8 cellular contexts compared by ENCODE assay signal in genomic region chr22:42519544-42520237, GRCh38. TPM values are rescaled to one million over a fixed set of nuclear protein-coding genes. Genes with fewer than 3 reads are reported as not detected.
DNase-seq lines count a peak whose midpoint lies in the region; ATAC-seq, FAIRE-seq and TF ChIP-seq lines count a peak whose summit lies in the region.

TSS of gene RRP7A (minus strand) at chr22:42519796. CDS start at chr22:42519786, 10 bp downstream.

- H3K4me1 ChIP-seq in Karpas-422 (ENCODE audit: low read length): peaks cover 15% of the 10 kb centered on the region
- peaks cover 3 to 5% (median 4%) of the 10 kb centered on the region in 3 donors for H3K4me1 ChIP-seq in pancreas
- peaks cover 8% of the 10 kb centered on the region for H3K4me1 ChIP-seq in thymus (ENCODE audit: control insufficient read depth, insufficient read depth, low read length)

- DNase-seq in DMS53 treated with DMSO at 0.1 percent for 48 hours (lab: John Stamatoyannopoulos, UW; ENCODE audit: unreplicated experiment) (peak; percentile 23), Karpas-422 (peak; percentile 93), SW480 (ENCODE audit: low spot score) (peak; percentile 47), Right ventricle myocardium superior (peak; percentile 89), pancreas (peak; percentile 73 to 92 (median 76))
- DNase-seq in activated naive CD8-positive, alpha-beta T cell treated with anti-CD3 and anti-CD28 coated beads, Interleukin-2, amount 50 U/mL, for 16 hours (ENCODE audit: low read depth, low spot score): peak; percentile 84

- no peak for FAIRE-seq in pancreas (lab: Jason Lieb, UNC)

- H3K4me3 ChIP-seq in Karpas-422 (ENCODE audit: low read length): peak within 1 kb of the TSS; percentile 81
- peak within 1 kb of the TSS; percentile 59 to 90 (median 88) for H3K4me3 ChIP-seq in pancreas
- peak within 1 kb of the TSS; percentile 73 for H3K4me3 ChIP-seq in thymus (ENCODE audit: low read length)

- no peaks in the 10 kb centered on the region for H3K27me3 ChIP-seq in Karpas-422 (ENCODE audit: low read length)
- H3K27me3 ChIP-seq in pancreas: no peaks in the 10 kb centered on the region
- no peaks in the 10 kb centered on the region for H3K27me3 ChIP-seq in thymus (ENCODE audit: control insufficient read depth, insufficient read depth)

- H3K9me3 ChIP-seq in Karpas-422 (ENCODE audit: low read length) (no peaks in the 10 kb centered on the region), pancreas (no peaks in the 10 kb centered on the region), thymus (ENCODE audit: control insufficient read depth) (no peaks in the 10 kb centered on the region)

- H4K20me1 ChIP-seq in Karpas-422 (ENCODE audit: insufficient read depth, low read depth, low read length): peaks cover 9% of the 10 kb centered on the region

- peak; percentile 59 for ATAC-seq in GM21447 (IDR thresholded peaks at IDR 0.05; ENCODE audit: unreplicated experiment)
- peak; percentile 98 for ATAC-seq in Right ventricle myocardium superior (ENCODE audit: poor library complexity)
- ATAC-seq in pancreas: peak; percentile 95 to 97 (median 96)

- TF ChIP-seq CTCF in pancreas (IDR thresholded peaks at IDR 0.05): no peak

- H3K36me3 ChIP-seq in Karpas-422 (ENCODE audit: insufficient read depth, low read length): peaks cover 13% of the 10 kb centered on the region
- H3K36me3 ChIP-seq in pancreas: no peaks in the 10 kb centered on the region
- H3K36me3 ChIP-seq in thymus (ENCODE audit: control insufficient read depth, insufficient read depth): peaks cover 18% of the 10 kb centered on the region

- intact Hi-C loops in Right ventricle myocardium superior (cut with DNase I) (no loop called here), pancreas (cut with DNase I) (no loop called here)

- H3K27ac ChIP-seq in Karpas-422 (ENCODE audit: low read length): peak within 1 kb of the TSS; percentile 47; the same call in 1 of the 2 replicates
- H3K27ac ChIP-seq in pancreas: peak within 1 kb of the TSS in 2 of 4 donors; percentile 58 to 73
- peak within 1 kb of the TSS; percentile 49 for H3K27ac ChIP-seq in thymus (ENCODE audit: low read depth)

- peak within 1 kb of the TSS; percentile 96 for H3K4me2 ChIP-seq in Karpas-422 (ENCODE audit: low read depth, low read length, poor library complexity, severe bottlenecking)

- peaks cover 23% of the 10 kb centered on the region for H3K79me2 ChIP-seq in Karpas-422 (ENCODE audit: low read length)

- peak within 1 kb of the TSS; percentile 86 for H3K9ac ChIP-seq in Karpas-422 (ENCODE audit: low read length)

- no peaks in the 10 kb centered on the region for H3K9me2 ChIP-seq in Karpas-422 (replicated peaks; ENCODE audit: insufficient read depth, low read length)

- 0% methylated on average over 12 to 57 of the region's 57 CpGs for WGBS in pancreas, 2 donors
- WGBS in thymus: 2% methylated on average over 57 of the region's 57 CpGs

- peak within 1 kb of the TSS; percentile 98 for H2AFZ ChIP-seq in Karpas-422 (ENCODE audit: low read length)

RNA-seq across cellular contexts. Expression of gene RRP7A, which starts in this region (rescaled TPM):
- 19.2 and 45.1 TPM in 2 replicates for total RNA-seq in Karpas-422 (2014; rRNA removed; shearing (Covaris generic); ENCODE audit: low replicate concordance)
- 14.3 TPM for total RNA-seq in Right ventricle myocardium superior
- total RNA-seq in pancreas: 10 to 100 TPM; 12.4 to 21.5 (median 17.5) TPM
- polyA plus RNA-seq in pancreas: 10 to 100 TPM in 1 of 2 donors, 1 to 10 TPM in 1; 7.4 to 20.8 TPM
- polyA plus RNA-seq in thymus: 21.9 TPM

Comparison
In these comparisons a context has a peak if more than half of its experiments do, and no peak if none do; other contexts are left out.
1. DNase-seq: peak in every context shown above with its lines; median percentile 93 in Karpas-422; 89 in Right ventricle myocardium superior; 84 in activated naive CD8-positive, alpha-beta T cell treated with anti-CD3 and anti-CD28 coated beads, Interleukin-2, amount 50 U/mL, for 16 hours; 76 in pancreas; 47 in SW480; 23 in DMS53 treated with DMSO at 0.1 percent for 48 hours.